ENCODE assay signal across 8 cellular contexts in the genomic region with DNA sequence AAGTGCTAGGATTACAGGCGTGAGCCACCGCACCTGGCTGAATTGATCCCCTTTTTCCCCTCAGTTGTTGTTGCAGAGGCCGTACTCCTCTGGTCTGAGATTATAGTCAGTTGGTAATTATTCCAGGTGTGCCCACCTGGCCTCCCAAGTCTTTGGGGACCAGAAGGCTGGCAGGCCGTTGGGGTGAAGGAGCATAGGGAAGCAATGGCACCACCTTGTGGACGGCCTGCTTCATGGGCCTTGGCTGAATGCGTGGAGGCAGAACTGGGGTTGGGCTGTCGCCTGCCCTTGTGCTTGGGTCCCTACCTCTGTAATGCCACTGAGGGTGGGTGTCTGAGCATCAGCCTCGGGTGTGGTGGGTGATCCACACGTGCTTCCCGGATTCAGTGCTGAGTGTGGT.
A peak's percentile ranks its signal among the peaks of the same experiment; 100 is the strongest.
DNase-seq lines count a peak whose midpoint lies in the region; ATAC-seq, FAIRE-seq and TF ChIP-seq lines count a peak whose summit lies in the region.

No MANE protein-coding gene starts in this region.

- H3K9me3 ChIP-seq in SK-N-SH, result no peaks in the 10 kb centered on the region
- no peaks in the 10 kb centered on the region for H3K9me3 ChIP-seq in heart right ventricle
- H3K9me3 ChIP-seq in smooth muscle cell (replicated peaks; ENCODE audit: low read depth), result no peaks in the 10 kb centered on the region

- no peaks in the 10 kb centered on the region for H3K9me2 ChIP-seq in SK-N-SH

- H3K27me3 ChIP-seq in SK-N-SH (ENCODE audit: insufficient read depth) (no peaks in the 10 kb centered on the region), heart right ventricle (no peaks in the 10 kb centered on the region), smooth muscle cell (ENCODE audit: low read depth) (no peaks in the 10 kb centered on the region)

- WGBS in SK-N-SH (ENCODE audit: low lambda C conversion rate), result 51% methylated on average over 10 of the region's 10 CpGs
- 49 to 62% methylated on average over 10 of the region's 10 CpGs for WGBS in heart right ventricle, 2 donors
- 52% methylated on average over 10 of the region's 10 CpGs for WGBS in smooth muscle cell (ENCODE audit: low lambda C conversion rate)

- DNase-seq in DMS153 treated with DMSO at 0.1 percent for 48 hours (lab: John Stamatoyannopoulos, UW; ENCODE audit: unreplicated experiment) (peak; percentile 42), DMS153 (lab: John Stamatoyannopoulos, UW) (no peak), HTR-8/SVneo (ENCODE audit: insufficient read length, low spot score) (peak; percentile 68), SK-N-SH (peak; percentile 80), heart right ventricle (peak; percentile 70 to 72), smooth muscle cell (lab: John Stamatoyannopoulos, UW; ENCODE audit: unreplicated experiment) (no peak), OCI-M2 (lab: John Stamatoyannopoulos, UW; ENCODE audit: unreplicated experiment) (no peak)
- peak; percentile 76 for DNase-seq in activated naive CD4-positive, alpha-beta T cell treated with anti-CD3 and anti-CD28 coated beads, Interleukin-2, amount 50 U/mL, for 16 hours

- H3K4me3 ChIP-seq in SK-N-SH (ENCODE audit: low read depth in 2 of 2, low read length in 1 of 2), result no peak overlapping the region
- no peak overlapping the region for H3K4me3 ChIP-seq in heart right ventricle
- no peak overlapping the region for H3K4me3 ChIP-seq in smooth muscle cell

- intact Hi-C loops in heart right ventricle (cut with DNase I), result loop anchor here in 9 of 10 donors (2.0 to 10.0 kb wide), 6 partner anchors 132 to 212 kb away; a partner anchor contains a TSS

- TF ChIP-seq RAD21 in SK-N-SH (IDR thresholded peaks at IDR 0.05; ENCODE audit: low read length), result peak; percentile 87

- FAIRE-seq in HTR-8/SVneo (lab: Jason Lieb, UNC), result no peak

- TF ChIP-seq CTCF in SK-N-SH (IDR thresholded peaks at IDR 0.05) (peak; percentile 81), heart right ventricle (IDR thresholded peaks at IDR 0.05) (peak; percentile 37 to 88 (median 78)), smooth muscle cell (IDR thresholded peaks at IDR 0.05; ENCODE audit: borderline replicate concordance, insufficient read depth, poor library complexity, severe bottlenecking) (peak; percentile 71)

- no peak overlapping the region for H3K27ac ChIP-seq in SK-N-SH (ENCODE audit: low read depth in 2 of 2, low read length in 1 of 2)
- peak overlapping the region in 9 of 10 donors; percentile 3 to 92 (median 66) for H3K27ac ChIP-seq in heart right ventricle
- no peak overlapping the region for H3K27ac ChIP-seq in smooth muscle cell (ENCODE audit: low read depth)

- H3K4me2 ChIP-seq in SK-N-SH (no peak overlapping the region), smooth muscle cell (no peak overlapping the region)

- ATAC-seq in heart right ventricle, result peak; percentile 13 to 48 (median 36)

- H4K20me1 ChIP-seq in SK-N-SH (ENCODE audit: insufficient read depth) (no peaks in the 10 kb centered on the region), smooth muscle cell (ENCODE audit: low read depth) (no peaks in the 10 kb centered on the region)

- no peak for TF ChIP-seq EP300 in SK-N-SH (IDR thresholded peaks at IDR 0.05; ENCODE audit: borderline replicate concordance in 1 of 2, low read depth in 1 of 2, low read length in 1 of 2)

- no peak overlapping the region for H2AFZ ChIP-seq in SK-N-SH (ENCODE audit: low read depth)
- no peak overlapping the region for H2AFZ ChIP-seq in smooth muscle cell (ENCODE audit: low read depth)

- H3K79me2 ChIP-seq in SK-N-SH (ENCODE audit: insufficient read depth) (no peaks in the 10 kb centered on the region), smooth muscle cell (ENCODE audit: low read depth) (no peaks in the 10 kb centered on the region)

- H3F3A ChIP-seq in SK-N-SH (replicated peaks; ENCODE audit: insufficient read depth) (no peaks in the 10 kb centered on the region), smooth muscle cell (ENCODE audit: low read depth) (peaks cover 15% of the 10 kb centered on the region)

- H3K9ac ChIP-seq in SK-N-SH (no peak overlapping the region), smooth muscle cell (ENCODE audit: low read depth) (no peak overlapping the region)

- peaks cover 7 to 66% of the 10 kb centered on the region in 2 experiments; a peak in 2 of 4 replicates for H3K4me1 ChIP-seq in SK-N-SH (ENCODE audit: control insufficient read depth in 1 of 2, insufficient read depth in 2 of 2, low read depth in 1 of 2, low read length in 1 of 2)
- peaks cover 24 to 73% (median 57%) of the 10 kb centered on the region in 9 donors for H3K4me1 ChIP-seq in heart right ventricle
- H3K4me1 ChIP-seq in smooth muscle cell (ENCODE audit: low read depth), result peaks cover 16% of the 10 kb centered on the region

- no peaks in the 10 kb centered on the region for H3K36me3 ChIP-seq in SK-N-SH (replicated peaks in 1 of 2; ENCODE audit: control insufficient read depth in 1 of 2, insufficient read depth in 2 of 2, low read length in 1 of 2)
- peaks cover 0 to 12% (median 0%) of the 10 kb centered on the region in 9 donors for H3K36me3 ChIP-seq in heart right ventricle
- no peaks in the 10 kb centered on the region for H3K36me3 ChIP-seq in smooth muscle cell (ENCODE audit: low read depth)

- POLR2A ChIA-PET in SK-N-SH (lab: Yijun Ruan, JAX), result interaction anchor here (0.6 kb wide), 1 partner anchor 181 kb away, joined by 3 read pairs; no protein-coding TSS in a partner anchor

- CTCF ChIA-PET in SK-N-SH (lab: Yijun Ruan, JAX), result interaction anchor here (0.8 to 11.7 kb wide), 13 partner anchors 13 to 277 kb away, joined by 3 to 150 read pairs (median 4); a partner anchor contains a TSS

TF ChIP-seq in SK-N-SH, 30 proteins besides CTCF, POLR2A, EP300 and RAD21:
- TF ChIP-seq, protein P1, sequence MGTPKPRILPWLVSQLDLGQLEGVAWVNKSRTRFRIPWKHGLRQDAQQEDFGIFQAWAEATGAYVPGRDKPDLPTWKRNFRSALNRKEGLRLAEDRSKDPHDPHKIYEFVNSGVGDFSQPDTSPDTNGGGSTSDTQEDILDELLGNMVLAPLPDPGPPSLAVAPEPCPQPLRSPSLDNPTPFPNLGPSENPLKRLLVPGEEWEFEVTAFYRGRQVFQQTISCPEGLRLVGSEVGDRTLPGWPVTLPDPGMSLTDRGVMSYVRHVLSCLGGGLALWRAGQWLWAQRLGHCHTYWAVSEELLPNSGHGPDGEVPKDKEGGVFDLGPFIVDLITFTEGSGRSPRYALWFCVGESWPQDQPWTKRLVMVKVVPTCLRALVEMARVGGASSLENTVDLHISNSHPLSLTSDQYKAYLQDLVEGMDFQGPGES (IDR thresholded peaks at IDR 0.05; ENCODE audit: low read depth, low read length), result no peak
- peak; percentile 92 for TF ChIP-seq SMC3 (IDR thresholded peaks at IDR 0.05; ENCODE audit: low read depth, low read length)

Comparison
In these comparisons a context has a peak if more than half of its experiments do, and no peak if none do; other contexts are left out.
1. DNase-seq: peak in DMS153 treated with DMSO at 0.1 percent for 48 hours (single experiment), HTR-8/SVneo (single experiment), SK-N-SH (single experiment), activated naive CD4-positive, alpha-beta T cell treated with anti-CD3 and anti-CD28 coated beads, Interleukin-2, amount 50 U/mL, for 16 hours (single experiment) and heart right ventricle (2 of 2); none in DMS153 (single experiment), smooth muscle cell (single experiment) and OCI-M2 (single experiment).
2. H3K27ac ChIP-seq: peak in heart right ventricle (9 of 10); none in SK-N-SH (0 of 2) and smooth muscle cell (single experiment).
3. Peak in every context shown above with its lines, with median percentiles within 50 percentile points of each other: CTCF ChIP-seq.